Comparison of ENCODE assay signal across 9 cellular contexts in the genomic region with DNA sequence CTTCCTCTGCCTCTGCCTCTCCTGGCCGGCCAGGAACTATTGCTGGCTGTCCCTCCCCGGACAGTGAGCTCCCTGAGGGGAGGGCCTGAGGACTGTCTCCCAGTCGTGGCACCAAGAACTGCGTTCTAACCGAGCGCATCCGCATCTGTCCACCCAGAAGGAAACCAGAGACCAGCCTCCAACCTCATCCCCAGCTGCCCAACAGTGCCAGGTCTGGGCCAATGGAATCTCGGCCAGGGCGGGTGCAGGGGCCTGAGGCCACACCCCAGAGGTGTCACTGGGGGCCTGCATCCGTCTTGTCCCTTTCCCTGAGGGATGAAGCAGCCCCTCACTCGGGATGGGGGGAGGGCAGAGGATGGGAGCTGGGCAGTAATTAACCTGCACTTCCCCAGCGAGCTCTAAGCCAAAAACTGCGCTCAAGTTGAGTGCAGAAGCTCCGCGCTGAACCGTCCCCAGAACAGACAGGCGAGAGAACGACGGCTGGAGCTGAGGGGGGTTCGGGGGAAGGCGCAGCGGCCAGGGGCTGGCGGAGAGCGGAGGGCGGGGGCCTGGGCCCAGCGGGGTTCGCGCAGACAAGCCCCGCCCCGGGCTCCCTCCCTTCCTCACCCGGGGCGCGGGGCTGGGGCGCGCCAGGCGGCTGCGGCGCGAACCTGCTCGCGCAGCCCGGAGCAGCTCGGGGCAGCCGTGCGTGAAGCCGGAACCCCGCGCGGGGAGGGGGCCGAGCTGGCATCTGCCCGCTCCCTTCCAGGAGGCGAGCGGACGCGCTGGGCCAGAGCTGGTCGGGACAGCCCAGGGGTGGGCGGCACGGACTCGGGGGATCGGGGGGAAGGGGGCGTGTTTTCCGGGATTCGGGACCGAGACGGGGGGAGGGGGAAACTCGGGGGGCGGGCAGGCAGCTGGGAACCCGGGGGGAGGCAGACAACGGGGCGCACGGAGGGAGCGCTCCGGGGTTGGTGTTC. TPM values are rescaled to one million over a fixed set of nuclear protein-coding genes. Genes with fewer than 3 reads are reported as not detected.
DNase-seq lines count a peak whose midpoint lies in the region; ATAC-seq and TF ChIP-seq lines count a peak whose summit lies in the region.
"Had no signal": no experiment of that assay in that cellular context is flagged by ENCODE, and none has a peak within 500 bp of the region (broad histone marks: within the 10 kb centered on the region; RNA-seq: fewer than 3 reads in every experiment).

No MANE protein-coding gene starts in this region.

- ATAC-seq in GM19324 (IDR thresholded peaks at IDR 0.05; ENCODE audit: low FRiP score, unreplicated experiment) (peak; percentile 60), HG03469 (IDR thresholded peaks at IDR 0.05; ENCODE audit: unreplicated experiment) (peak; percentile 27)

- TF ChIP-seq CTCF in epithelial cell of proximal tubule (conservative IDR thresholded peaks at IDR 0.05; ENCODE audit: low read depth, low read length), result no peak

- H3K4me3 ChIP-seq in epithelial cell of proximal tubule (ENCODE audit: low read depth, low read length), result peak overlapping the region; percentile 81

- DNase-seq in C1 segment of cervical spinal cord (lab: John Stamatoyannopoulos, UW), result peak in 12 of 14 donors; percentile 74 to 96 (median 91)
- peak; percentile 51 to 61 for DNase-seq in NOMO-1 (lab: John Stamatoyannopoulos, UW; ENCODE audit: unreplicated experiment in 2 of 2)
- DNase-seq in activated T-cell treated with anti-CD3 and anti-CD28 coated beads, Interleukin-2, amount 50 U/mL, for 1 hour, result peak; percentile 74
- DNase-seq in epithelial cell of proximal tubule (ENCODE audit: low read depth), result no peak
- peak; percentile 62 for DNase-seq in mucosa of gallbladder (ENCODE audit: low spot score)
- peak; percentile 67 for DNase-seq in stimulated activated CD8-positive, alpha-beta memory T cell treated with anti-CD3 and anti-CD28 coated beads, Interleukin-4, amount 100 ng/mL, for 48 hours

RNA-seq across cellular contexts. Expression of a gene that starts 1.4 kb away (rescaled TPM):
- total RNA-seq in epithelial cell of proximal tubule (2.4 and 3.3 TPM in 2 replicates), mucosa of gallbladder (41.7 TPM)

RNA-seq across cellular contexts. Expression of a gene that starts 13.2 kb away (rescaled TPM):
- total RNA-seq in epithelial cell of proximal tubule (not detected in 2 replicates), mucosa of gallbladder (6.7 TPM)
- total RNA-seq: T-helper 1 cell treated with Interleukin-12 subunit alpha and Interleukin-12 subunit beta and Interleukin-4 antibody, amounts not matched to agents 30 ng/mL and 1 ng/mL, for 36 hours had no signal

RNA-seq across cellular contexts. Expression of a gene that starts 45.7 kb away (rescaled TPM):
- total RNA-seq in epithelial cell of proximal tubule (2.0 and 6.1 TPM in 2 replicates), mucosa of gallbladder (6.3 TPM)

RNA-seq across cellular contexts. Expression of a gene that starts 46.6 kb away (rescaled TPM):
- total RNA-seq in epithelial cell of proximal tubule (2.2 TPM in 1 of 2 replicates, not detected in the other), mucosa of gallbladder (13.1 TPM)

RNA-seq across cellular contexts. Expression of a gene that starts 53.5 kb away (rescaled TPM):
- total RNA-seq in epithelial cell of proximal tubule, result 224 and 302 TPM in 2 replicates
- 123 TPM for total RNA-seq in mucosa of gallbladder
